ENCODE assay signal across 20 cellular contexts in genomic region chr10:2887391-2888070, GRCh38.
"Had no signal": no experiment of that assay in that cellular context is flagged by ENCODE, and none has a peak within 500 bp of the region (broad histone marks: within the 10 kb centered on the region; RNA-seq: fewer than 3 reads in every experiment).

No MANE protein-coding gene starts in this region.

- DNase-seq: effector memory CD8-positive, alpha-beta T cell; esophagus squamous epithelium; foreskin fibroblast; left colon; left ventricle myocardium superior; mesenchymal stem cell; midbrain; nephron progenitor cell; posterior cingulate gyrus; small intestine; stimulated activated CD4-positive, alpha-beta T cell treated with anti-CD3 and anti-CD28 coated beads, Interleukin-12 subunit alpha, Interleukin-12 subunit beta, amount 100 ng/mL, for 4 hours; stimulated activated naive CD4-positive, alpha-beta T cell; stomach; substantia nigra; transverse colon had no signal

- H3K9me3 Mint-ChIP-seq: nephron progenitor cell had no signal

- H3K27ac Mint-ChIP-seq: effector memory CD8-positive, alpha-beta T cell; nephron progenitor cell had no signal

- H3K27ac ChIP-seq: esophagus squamous epithelium, gastroesophageal sphincter, hepatocyte, neutrophil, stomach, thoracic aorta, transverse colon had no signal

- ATAC-seq: effector memory CD8-positive, alpha-beta T cell; gastroesophageal sphincter; left colon; left ventricle myocardium superior had no signal

- H3K4me1 ChIP-seq: esophagus squamous epithelium, gastroesophageal sphincter, stomach, transverse colon had no signal

- H3K27me3 ChIP-seq: esophagus squamous epithelium, hepatocyte, neutrophil, transverse colon had no signal

- H3K4me2 ChIP-seq: hepatocyte had no signal

- H3K9me3 ChIP-seq: esophagus squamous epithelium, gastroesophageal sphincter, neutrophil, stomach, thoracic aorta, transverse colon had no signal

- H2AFZ ChIP-seq: hepatocyte had no signal

- H3K36me3 ChIP-seq: esophagus squamous epithelium, gastroesophageal sphincter, neutrophil, stomach, thoracic aorta, transverse colon had no signal

- H3K4me3 ChIP-seq: esophagus squamous epithelium, gastroesophageal sphincter, hepatocyte, lung, stomach, thoracic aorta, transverse colon had no signal

- H3K79me2 ChIP-seq: hepatocyte had no signal

- H3K4me3 Mint-ChIP-seq: effector memory CD8-positive, alpha-beta T cell; nephron progenitor cell had no signal
